In the genomic region with DNA sequence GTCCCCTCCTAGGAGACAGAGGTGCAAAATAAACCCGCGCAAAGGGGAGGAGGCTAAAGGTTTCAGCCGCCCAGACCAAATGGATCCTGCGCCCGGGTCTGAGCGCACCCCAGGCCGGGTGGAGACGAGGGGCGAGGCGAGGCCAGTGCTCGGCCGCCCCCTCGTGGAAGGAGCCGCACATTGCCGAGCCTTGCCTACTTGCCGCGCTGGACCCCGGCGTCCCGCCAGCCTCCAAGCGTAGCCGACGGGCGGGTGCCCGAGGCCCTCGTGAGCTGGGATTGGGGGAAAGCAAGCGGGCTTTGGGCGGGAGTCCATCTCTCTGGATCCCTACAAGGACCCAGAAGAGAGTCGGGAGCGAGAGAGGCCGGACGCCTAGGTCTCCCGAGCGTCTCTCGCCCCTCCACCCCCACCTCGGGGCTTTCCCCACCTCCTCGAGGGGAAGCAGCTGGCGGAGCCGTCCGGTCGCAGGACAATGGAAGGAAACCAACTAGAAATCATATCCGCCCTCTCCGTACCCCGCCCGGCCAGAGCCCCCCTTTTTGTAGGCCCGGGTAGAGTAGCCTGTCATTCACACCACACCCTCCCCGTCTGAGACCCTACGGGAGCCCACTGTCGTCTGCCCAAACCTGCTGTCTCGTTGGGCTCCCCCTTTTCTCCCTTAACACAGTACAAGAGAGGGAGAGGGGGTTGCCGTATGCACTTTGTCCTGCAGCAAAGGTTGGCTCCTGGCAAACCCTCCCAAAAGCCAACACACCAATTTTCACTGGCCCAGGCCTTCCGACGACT, we compare ENCODE assay signal across 8 cellular contexts. TPM values are rescaled to one million over a fixed set of nuclear protein-coding genes. Genes with fewer than 3 reads are reported as not detected.
DNase-seq lines count a peak whose midpoint lies in the region; ATAC-seq lines count a peak whose summit lies in the region.

No MANE protein-coding gene starts in this region.

- peaks cover 2% of the 10 kb centered on the region for H3K27me3 Mint-ChIP-seq in activated CD4-positive, alpha-beta memory T cell treated with anti-CD3 and anti-CD28 coated beads for 36 hours
- no peaks in the 10 kb centered on the region for H3K27me3 Mint-ChIP-seq in memory B cell

- POLR2A ChIA-PET in activated CD4-positive, alpha-beta memory T cell treated with anti-CD3 and anti-CD28 coated beads for 36 hours (lab: Charles Lee): interaction anchor here (4.1 kb wide), 1 partner anchor 13 kb away, joined by 22 read pairs; a partner anchor contains a TSS

- H3K27ac Mint-ChIP-seq in activated CD4-positive, alpha-beta memory T cell treated with anti-CD3 and anti-CD28 coated beads for 36 hours: peak overlapping the region; percentile 45
- peak overlapping the region; percentile 95 for H3K27ac Mint-ChIP-seq in memory B cell

- peak overlapping the region; percentile 61 for H3K4me3 Mint-ChIP-seq in activated CD4-positive, alpha-beta memory T cell treated with anti-CD3 and anti-CD28 coated beads for 36 hours
- H3K4me3 Mint-ChIP-seq in memory B cell: peak overlapping the region; percentile 81

- ATAC-seq in HG03045 (IDR thresholded peaks at IDR 0.05; ENCODE audit: unreplicated experiment) (peak; percentile 71), memory B cell (ENCODE audit: low read depth) (peak; percentile 68)

- no peaks in the 10 kb centered on the region for H3K9me3 Mint-ChIP-seq in activated CD4-positive, alpha-beta memory T cell treated with anti-CD3 and anti-CD28 coated beads for 36 hours
- H3K9me3 Mint-ChIP-seq in memory B cell: no peaks in the 10 kb centered on the region

- DNase-seq in NCI-H1436 (lab: John Stamatoyannopoulos, UW) (peak; percentile 72), NCI-H1436 treated with DMSO at 0.1 percent for 48 hours (lab: John Stamatoyannopoulos, UW) (no peak), NCI-H446 treated with DMSO at 0.1 percent for 48 hours (lab: John Stamatoyannopoulos, UW) (peak; percentile 25), memory B cell (ENCODE audit: low spot score in 2 of 2) (peak; percentile 88 to 93)
- peak; percentile 87 for DNase-seq in activated CD4-positive, alpha-beta memory T cell treated with anti-CD3 and anti-CD28 coated beads for 36 hours
- DNase-seq in effector CD8-positive, alpha-beta T cell (lab: John Stamatoyannopoulos, UW): peak; percentile 64
- peak; percentile 64 for DNase-seq in stimulated activated CD8-positive, alpha-beta memory T cell treated with anti-CD3 and anti-CD28 coated beads, Interleukin-15, amount 100 ng/mL, for 1 hour (ENCODE audit: low read depth)

- CTCF ChIA-PET in activated CD4-positive, alpha-beta memory T cell treated with anti-CD3 and anti-CD28 coated beads for 36 hours (lab: Charles Lee): interaction anchor here (0.6 to 4.1 kb wide), 19 partner anchors 9 to 179 kb away, joined by 3 to 63 read pairs (median 5); a partner anchor contains a TSS

- H3K36me3 Mint-ChIP-seq in activated CD4-positive, alpha-beta memory T cell treated with anti-CD3 and anti-CD28 coated beads for 36 hours: peaks cover 7% of the 10 kb centered on the region
- peaks cover 3% of the 10 kb centered on the region for H3K36me3 Mint-ChIP-seq in memory B cell

- intact Hi-C loops in activated CD4-positive, alpha-beta memory T cell treated with anti-CD3 and anti-CD28 coated beads for 36 hours (cut with micrococcal nuclease): no loop called here

- peaks cover 38% of the 10 kb centered on the region for H3K4me1 Mint-ChIP-seq in activated CD4-positive, alpha-beta memory T cell treated with anti-CD3 and anti-CD28 coated beads for 36 hours (ENCODE audit: low read depth)
- H3K4me1 Mint-ChIP-seq in memory B cell: peaks cover 25% of the 10 kb centered on the region

RNA-seq across cellular contexts. Expression of a gene that starts 0.7 kb away (rescaled TPM):
- total RNA-seq in activated CD4-positive, alpha-beta memory T cell treated with anti-CD3 and anti-CD28 coated beads for 36 hours: 1 to 10 TPM in 1 of 2 experiments, under 1 TPM in 1; 0.53 to 1.3 TPM

RNA-seq across cellular contexts. Expression of a gene that starts 9.8 kb away (rescaled TPM):
- 100 to 1,000 TPM; 175 to 180 TPM for total RNA-seq in activated CD4-positive, alpha-beta memory T cell treated with anti-CD3 and anti-CD28 coated beads for 36 hours

RNA-seq across cellular contexts. Expression of a gene that starts 13.6 kb away (rescaled TPM):
- total RNA-seq in activated CD4-positive, alpha-beta memory T cell treated with anti-CD3 and anti-CD28 coated beads for 36 hours: 10 to 100 TPM; 10.4 to 10.7 TPM

RNA-seq across cellular contexts. Expression of a gene that starts 21.7 kb away (rescaled TPM):
- total RNA-seq in activated CD4-positive, alpha-beta memory T cell treated with anti-CD3 and anti-CD28 coated beads for 36 hours: 1 to 10 TPM; 1.4 to 1.5 TPM

RNA-seq across cellular contexts. Expression of a gene that starts 26.3 kb away (rescaled TPM):
- not detected for total RNA-seq in activated CD4-positive, alpha-beta memory T cell treated with anti-CD3 and anti-CD28 coated beads for 36 hours
